Comparison of ENCODE assay signal across 9 cellular contexts in the genomic region with DNA sequence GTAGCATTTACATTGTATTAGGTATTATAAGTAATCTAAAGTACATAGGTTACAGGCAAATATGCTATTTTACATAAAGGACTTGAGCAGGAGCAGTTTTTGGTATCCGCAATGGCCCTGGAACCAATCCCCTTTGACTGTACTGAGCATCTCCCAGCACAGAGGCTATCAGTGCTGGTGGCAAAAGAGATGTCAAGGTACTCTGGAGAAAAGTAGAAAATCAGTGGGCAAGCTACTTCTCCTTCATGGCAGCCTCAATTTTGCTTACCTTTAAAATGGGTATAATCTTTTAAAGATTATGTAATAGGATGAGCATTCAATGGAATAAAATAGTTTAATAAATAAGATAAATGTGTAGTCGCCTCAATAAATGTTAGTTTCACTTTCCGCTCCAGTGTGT. TPM values are rescaled to one million over a fixed set of nuclear protein-coding genes. Genes with fewer than 3 reads are reported as not detected.
DNase-seq lines count a peak whose midpoint lies in the region; ATAC-seq and TF ChIP-seq lines count a peak whose summit lies in the region.
"Had no signal": no experiment of that assay in that cellular context is flagged by ENCODE, and none has a peak within 500 bp of the region (broad histone marks: within the 10 kb centered on the region; RNA-seq: fewer than 3 reads in every experiment).

No MANE protein-coding gene starts in this region.

- no peak for TF ChIP-seq CTCF in right atrium auricular region (IDR thresholded peaks at IDR 0.05)
- no peak for TF ChIP-seq CTCF in endodermal cell (conservative IDR thresholded peaks at IDR 0.05)
- TF ChIP-seq CTCF in osteoblast (IDR thresholded peaks at IDR 0.05; ENCODE audit: extremely low read depth, low read depth, low read length) = no peak

- ATAC-seq in Right ventricle myocardium inferior = no peak
- no peak for ATAC-seq in aorta (ENCODE audit: low FRiP score)
- no peak for ATAC-seq in GM21447 (IDR thresholded peaks at IDR 0.05; ENCODE audit: unreplicated experiment)
- ATAC-seq in GM21825 (IDR thresholded peaks at IDR 0.05; ENCODE audit: unreplicated experiment) = no peak

- WGBS in endodermal cell (ENCODE audit: insufficient coverage in 1 of 2, insufficient read length in 1 of 2), 2 experiments = 91 to 100% methylated on average over 1 to 3 of the region's 3 CpGs
- 94 to 98% methylated on average over 3 of the region's 3 CpGs for WGBS in aorta, 2 donors

- H3K4me1 ChIP-seq in right atrium auricular region (peaks cover 0 to 44% of the 10 kb centered on the region in 2 donors), endodermal cell (ENCODE audit: control insufficient read depth, insufficient read depth, low read length) (peaks cover 9% of the 10 kb centered on the region), osteoblast (ENCODE audit: insufficient read depth, low read length) (peaks cover 46% of the 10 kb centered on the region), aorta (ENCODE audit: control insufficient read depth in 1 of 2, insufficient read depth in 2 of 2, low read length in 2 of 2) (peaks cover 0 to 2% of the 10 kb centered on the region in 2 donors)

- H3K27ac Mint-ChIP-seq in endodermal cell = no peak overlapping the region

- H3K36me3 Mint-ChIP-seq in endodermal cell (ENCODE audit: low read depth) = peaks cover 2% of the 10 kb centered on the region

- intact Hi-C loops in Right ventricle myocardium inferior (cut with DNase I) = loop anchor here (5.0 kb wide), 4 partner anchors 37 to 117 kb away; a partner anchor contains a TSS
- intact Hi-C loops in aorta (cut with DNase I) = loop anchor here (1.0 to 5.0 kb wide), 3 partner anchors 56 to 177 kb away; a partner anchor contains a TSS

- H4K20me1 ChIP-seq in osteoblast (ENCODE audit: insufficient read depth, low read length) = no peaks in the 10 kb centered on the region

- H3K4me1 Mint-ChIP-seq in endodermal cell = no peaks in the 10 kb centered on the region

- H3K9me3 ChIP-seq in right atrium auricular region (no peaks in the 10 kb centered on the region), endodermal cell (ENCODE audit: control insufficient read depth, low read length) (peaks cover 17% of the 10 kb centered on the region), osteoblast (ENCODE audit: low read depth, low read length) (no peaks in the 10 kb centered on the region), aorta (ENCODE audit: control insufficient read depth, low read length) (no peaks in the 10 kb centered on the region)

- no peak for DNase-seq in right atrium auricular region (ENCODE audit: low spot score)
- DNase-seq in Right ventricle myocardium inferior (ENCODE audit: missing footprints) = no peak
- DNase-seq in endodermal cell = no peak
- DNase-seq in osteoblast (ENCODE audit: insufficient read length, low spot score, missing footprints) = no peak
- no peak for DNase-seq in aorta
- DNase-seq in activated naive CD4-positive, alpha-beta T cell treated with Interleukin-2 at 50 U/mL for 16 hours = no peak
- DNase-seq: activated CD8-positive, alpha-beta memory T cell treated with anti-CD3 and anti-CD28 coated beads for 24 hours had no signal

- H3K4me3 Mint-ChIP-seq in endodermal cell = no peak overlapping the region

- H3K27me3 ChIP-seq in right atrium auricular region (no peaks in the 10 kb centered on the region), endodermal cell (ENCODE audit: control insufficient read depth, insufficient read depth, low read length, poor library complexity, severe bottlenecking) (no peaks in the 10 kb centered on the region), osteoblast (ENCODE audit: insufficient read depth, low read length) (no peaks in the 10 kb centered on the region), aorta (ENCODE audit: control insufficient read depth in 1 of 2, insufficient read depth in 2 of 2, low read length in 1 of 2) (no peaks in the 10 kb centered on the region)

- H2AFZ ChIP-seq in osteoblast (ENCODE audit: low read length) = no peak overlapping the region

- no peaks in the 10 kb centered on the region for H3K27me3 Mint-ChIP-seq in endodermal cell (ENCODE audit: insufficient read depth)

- H3K79me2 ChIP-seq in osteoblast (ENCODE audit: insufficient read depth, low read length) = no peaks in the 10 kb centered on the region

- H3K27ac ChIP-seq in right atrium auricular region (peak overlapping the region; percentile 68 to 73), endodermal cell (ENCODE audit: low read depth, low read length) (peak overlapping the region; percentile 96), osteoblast (ENCODE audit: low read depth, low read length) (peak overlapping the region; percentile 91), aorta (ENCODE audit: low read depth in 1 of 2, low read length in 2 of 2) (peak overlapping the region; percentile 76 to 94)

- H3K4me3 ChIP-seq in right atrium auricular region (no peak overlapping the region), endodermal cell (ENCODE audit: low read length) (no peak overlapping the region), osteoblast (ENCODE audit: insufficient read depth, low read length) (no peak overlapping the region), aorta (ENCODE audit: low read length in 2 of 2) (no peak overlapping the region)

- peak overlapping the region; percentile 45 for H3K9ac ChIP-seq in endodermal cell (ENCODE audit: extremely low read depth, low read length, poor library complexity, severe bottlenecking)

- peak overlapping the region; percentile 47 for H3K4me2 ChIP-seq in osteoblast (ENCODE audit: insufficient read depth, low read length)

- H3K9me3 Mint-ChIP-seq in endodermal cell = peaks cover 7% of the 10 kb centered on the region

- H3K36me3 ChIP-seq in right atrium auricular region (no peaks in the 10 kb centered on the region), endodermal cell (ENCODE audit: control insufficient read depth, insufficient read depth, low read length) (no peaks in the 10 kb centered on the region), osteoblast (ENCODE audit: insufficient read depth, low read length) (no peaks in the 10 kb centered on the region), aorta (ENCODE audit: control insufficient read depth in 1 of 2, insufficient read depth in 2 of 2, low read length in 1 of 2) (no peaks in the 10 kb centered on the region)

RNA-seq across cellular contexts. Expression of a gene that starts 56.7 kb away (rescaled TPM):
- 10 to 100 TPM; 73.5 to 79.0 TPM for total RNA-seq in right atrium auricular region
- 48.1 TPM for total RNA-seq in Right ventricle myocardium inferior
- total RNA-seq in endodermal cell = 10 to 100 TPM; 20.7 to 35.7 TPM
- polyA plus RNA-seq in endodermal cell (2013, experiment 1 of 2) = 32.7 TPM
- 42.3 TPM for polyA plus RNA-seq in endodermal cell (2013, experiment 2 of 2)
- total RNA-seq in osteoblast = 213 and 294 TPM in 2 replicates
- 1,000 to 10,000 TPM in 1 of 2 donors, 100 to 1,000 TPM in 1; 192 to 1,289 TPM for total RNA-seq in aorta
- polyA plus RNA-seq in aorta = 100 to 1,000 TPM; 347 to 416 TPM
